1 cellular context compared by ENCODE assay signal in the genomic region with DNA sequence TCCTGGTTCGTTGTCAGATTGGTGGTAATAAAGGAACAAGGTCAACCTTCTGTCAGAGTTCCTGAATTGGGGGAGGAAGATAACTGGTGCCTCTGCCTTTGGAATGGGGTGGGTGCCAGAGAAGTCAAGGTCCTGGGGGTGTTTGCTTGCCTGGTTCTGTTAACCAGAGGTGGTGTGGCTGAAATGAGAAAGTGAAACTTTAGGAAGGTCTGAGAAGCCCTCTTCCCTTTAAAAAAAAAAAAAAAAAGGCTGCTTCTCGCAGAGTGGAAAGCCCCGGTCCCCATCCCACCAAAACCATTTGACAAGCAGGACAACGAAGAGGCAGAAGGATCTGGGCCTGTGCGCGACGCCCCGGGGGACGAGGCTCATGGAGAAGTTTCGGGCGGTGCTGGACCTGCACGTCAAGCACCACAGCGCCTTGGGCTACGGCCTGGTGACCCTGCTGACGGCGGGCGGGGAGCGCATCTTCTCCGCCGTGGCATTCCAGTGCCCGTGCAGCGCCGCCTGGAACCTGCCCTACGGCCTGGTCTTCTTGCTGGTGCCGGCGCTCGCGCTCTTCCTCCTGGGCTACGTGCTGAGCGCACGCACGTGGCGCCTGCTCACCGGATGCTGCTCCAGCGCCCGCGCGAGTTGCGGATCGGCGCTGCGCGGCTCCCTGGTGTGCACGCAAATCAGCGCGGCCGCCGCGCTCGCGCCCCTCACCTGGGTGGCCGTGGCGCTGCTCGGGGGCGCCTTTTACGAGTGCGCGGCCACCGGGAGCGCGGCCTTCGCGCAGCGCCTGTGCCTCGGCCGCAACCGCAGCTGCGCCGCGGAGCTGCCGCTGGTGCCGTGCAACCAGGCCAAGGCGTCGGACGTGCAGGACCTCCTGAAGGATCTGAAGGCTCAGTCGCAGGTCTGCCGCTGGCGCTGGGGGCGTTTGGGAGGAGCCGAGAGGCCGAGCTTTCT.
TF ChIP-seq lines count a peak whose summit lies in the region.

No MANE protein-coding gene starts in this region.

TF ChIP-seq in GM23338, 12 proteins besides CTCF, POLR2A, EP300 and RAD21 (continued from another document):
- TF ChIP-seq CREB1 (CRISPR knock-in tag; IDR thresholded peaks at IDR 0.05; ENCODE audit: low read depth) = 0 out of 2 replicates have a peak, but pooled peaks have one; percentile 27
